In the genomic region with DNA sequence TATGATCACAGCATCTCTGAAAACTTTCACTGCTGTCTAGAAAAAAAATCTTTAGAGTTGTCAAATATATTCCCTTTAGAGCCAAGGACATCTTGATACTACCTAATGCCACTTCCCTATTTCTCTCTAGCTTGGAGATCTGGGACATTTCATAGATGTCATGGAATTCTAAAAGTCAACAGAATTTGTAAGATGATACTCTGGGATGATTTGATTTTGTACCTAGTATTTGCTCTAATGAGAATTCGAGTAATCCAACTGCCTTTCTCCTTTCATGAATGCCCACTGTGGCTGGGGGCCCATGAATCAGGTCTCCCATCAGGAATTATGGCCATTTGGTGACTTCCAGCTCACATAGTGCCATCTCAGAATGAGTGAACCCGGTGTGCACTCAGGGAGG, we compare ENCODE assay signal across 21 cellular contexts.
"Had no signal": no experiment of that assay in that cellular context is flagged by ENCODE, and none has a peak within 500 bp of the region (broad histone marks: within the 10 kb centered on the region; RNA-seq: fewer than 3 reads in every experiment).

No MANE protein-coding gene starts in this region.

- H3K27me3 ChIP-seq: MG63 had no signal

- H3K36me3 ChIP-seq: MG63 had no signal

- H3K9me3 ChIP-seq: MG63 had no signal

- H3K4me3 ChIP-seq: MG63 had no signal

- DNase-seq: IMR-90, Karpas-422, KG1, MG63, NCI-H1092, NCI-H1105 treated with DMSO at 0.1 percent for 48 hours, NCI-H1417 treated with DMSO at 0.1 percent for 48 hours, NCI-H187, NCI-H2029, NCI-H2081 treated with DMSO at 0.1 percent for 48 hours, NCI-H2171, NCI-H226, NCI-H446, NCI-H510A, NCI-H524 treated with DMSO at 0.1 percent for 48 hours, NCI-H69, NCI-H774, SHP77, SW 1271 had no signal

- ATAC-seq: Panc1 had no signal

- H3K27ac ChIP-seq: RWPE1 had no signal
